9 cellular contexts compared by ENCODE assay signal in the genomic region with DNA sequence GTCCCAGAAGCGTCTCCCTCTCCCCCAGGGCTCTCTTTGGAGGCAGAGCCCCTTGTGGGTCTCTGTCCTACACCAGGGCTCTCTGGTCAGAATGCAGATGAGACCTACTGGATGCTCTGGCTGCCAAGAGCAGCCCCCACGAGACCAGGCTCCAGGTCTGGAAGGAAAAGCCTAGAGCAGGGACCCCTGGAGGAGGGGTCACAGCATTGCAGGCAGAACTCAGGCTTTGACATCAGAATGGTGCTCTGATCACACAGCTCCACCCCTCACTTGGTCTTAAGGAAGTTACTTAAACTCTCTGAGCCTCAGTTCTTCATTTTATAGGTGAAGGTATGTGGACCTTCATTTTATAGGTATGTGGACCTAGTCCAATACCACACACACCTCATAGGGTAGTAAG.
A peak's percentile ranks its signal among the peaks of the same experiment; 100 is the strongest.
DNase-seq lines count a peak whose midpoint lies in the region; TF ChIP-seq lines count a peak whose summit lies in the region.
"Had no signal": no experiment of that assay in that cellular context is flagged by ENCODE, and none has a peak within 500 bp of the region (broad histone marks: within the 10 kb centered on the region; RNA-seq: fewer than 3 reads in every experiment).

No MANE protein-coding gene starts in this region.

- peaks cover 1% of the 10 kb centered on the region for H3K4me1 Mint-ChIP-seq in type B pancreatic cell (ENCODE audit: unreplicated experiment)

- DNase-seq in stimulated activated CD4-positive, alpha-beta T cell treated with anti-CD3 and anti-CD28 coated beads, Interleukin-1b, Interleukin-23, amount 100 ng/mL, for 48 hours = peak; percentile 31
- DNase-seq in stimulated activated CD4-positive, alpha-beta T cell treated with anti-CD3 and anti-CD28 coated beads, Interleukin-4, amount 100 ng/mL, for 4 hours = no peak
- DNase-seq in RWPE1 (ENCODE audit: low spot score) (no peak), iPS DF 4.7 (ENCODE audit: extremely low read depth, low spot score) (peak; percentile 46), type B pancreatic cell (ENCODE audit: extremely low spot score, unreplicated experiment) (no peak), COLO668 (lab: John Stamatoyannopoulos, UW; ENCODE audit: unreplicated experiment) (no peak), cerebellum (ENCODE audit: low spot score) (no peak), COLO829 (ENCODE audit: low spot score) (no peak)

- no peak overlapping the region for H3K4me3 Mint-ChIP-seq in type B pancreatic cell
- H3K4me3 Mint-ChIP-seq: activated naive CD4-positive, alpha-beta T cell treated with anti-CD3 and anti-CD28 coated beads, Interleukin-2, amount 50 U/mL, for 24 hours had no signal

- no peaks in the 10 kb centered on the region for H3K9me3 Mint-ChIP-seq in type B pancreatic cell
- H3K9me3 Mint-ChIP-seq: activated naive CD4-positive, alpha-beta T cell treated with anti-CD3 and anti-CD28 coated beads, Interleukin-2, amount 50 U/mL, for 24 hours had no signal

- H3K27ac ChIP-seq in RWPE1 = peak overlapping the region; percentile 59

- H3K27ac Mint-ChIP-seq in type B pancreatic cell = no peak overlapping the region
- H3K27ac Mint-ChIP-seq: activated naive CD4-positive, alpha-beta T cell treated with anti-CD3 and anti-CD28 coated beads, Interleukin-2, amount 50 U/mL, for 24 hours had no signal

- POLR2A ChIA-PET in RWPE1 (lab: Yijun Ruan, JAX; ENCODE audit: low non-redundant PET) = no interaction called here

- TF ChIP-seq CTCF in RWPE1 (conservative IDR thresholded peaks at IDR 0.05; ENCODE audit: low read depth) (no peak), type B pancreatic cell (conservative IDR thresholded peaks at IDR 0.05) (peak; percentile 64)

- no peaks in the 10 kb centered on the region for H3K27me3 Mint-ChIP-seq in type B pancreatic cell
- H3K27me3 Mint-ChIP-seq: activated naive CD4-positive, alpha-beta T cell treated with anti-CD3 and anti-CD28 coated beads, Interleukin-2, amount 50 U/mL, for 24 hours had no signal

- no peaks in the 10 kb centered on the region for H3K36me3 Mint-ChIP-seq in type B pancreatic cell
- H3K36me3 Mint-ChIP-seq: activated naive CD4-positive, alpha-beta T cell treated with anti-CD3 and anti-CD28 coated beads, Interleukin-2, amount 50 U/mL, for 24 hours had no signal

- CTCF ChIA-PET in RWPE1 (lab: Yijun Ruan, JAX) = interaction anchor here (0.5 to 1.1 kb wide), 2 partner anchors 21 to 42 kb away, joined by 4 to 5 read pairs; no protein-coding TSS in a partner anchor

Comparison
In these comparisons a context has a peak if more than half of its experiments do, and no peak if none do; other contexts are left out.
1. DNase-seq: peak in stimulated activated CD4-positive, alpha-beta T cell treated with anti-CD3 and anti-CD28 coated beads, Interleukin-1b, Interleukin-23, amount 100 ng/mL, for 48 hours (single experiment) and iPS DF 4.7 (single experiment); none in stimulated activated CD4-positive, alpha-beta T cell treated with anti-CD3 and anti-CD28 coated beads, Interleukin-4, amount 100 ng/mL, for 4 hours (0 of 2), RWPE1 (single experiment), type B pancreatic cell (single experiment), COLO668 (single experiment), cerebellum (single experiment) and COLO829 (single experiment).